Comparison of ENCODE assay signal across 12 cellular contexts in the genomic region with DNA sequence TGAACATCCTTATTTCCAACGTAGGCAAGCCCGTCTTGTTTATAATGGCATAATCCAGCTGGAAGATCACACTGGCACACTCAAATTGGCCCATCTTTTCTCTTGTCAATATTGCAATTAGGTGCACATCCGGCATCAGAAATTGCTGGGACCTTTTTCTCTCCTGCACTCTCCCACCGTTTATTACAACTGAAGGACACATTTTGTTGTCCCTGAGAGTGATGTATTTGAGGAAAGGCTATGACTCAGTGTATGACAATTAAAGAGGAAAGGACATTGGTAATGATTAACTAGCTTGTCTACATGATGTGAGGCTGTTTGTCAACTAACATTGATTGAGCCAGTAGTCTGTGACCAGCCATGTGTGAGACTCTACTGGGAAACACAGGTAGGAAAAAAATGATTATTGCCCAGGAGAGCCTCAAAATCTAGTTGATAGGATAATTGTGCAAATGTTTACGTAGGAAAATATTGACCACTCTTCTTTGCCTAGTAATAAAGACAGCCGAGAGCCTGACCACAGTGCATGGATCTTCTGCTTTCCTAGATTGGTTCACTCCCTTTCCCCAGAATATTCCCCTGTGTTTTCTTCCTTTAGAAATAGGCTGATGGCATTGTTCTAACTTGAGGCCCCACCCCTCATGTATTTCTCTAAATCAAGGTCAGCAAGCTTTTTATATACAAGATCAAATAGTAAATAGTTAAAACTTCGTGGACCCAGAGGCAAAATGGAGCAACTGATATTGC.
DNase-seq lines count a peak whose midpoint lies in the region; FAIRE-seq and TF ChIP-seq lines count a peak whose summit lies in the region.
"Had no signal": no experiment of that assay in that cellular context is flagged by ENCODE, and none has a peak within 500 bp of the region (broad histone marks: within the 10 kb centered on the region; RNA-seq: fewer than 3 reads in every experiment).

No MANE protein-coding gene starts in this region.

- no peak overlapping the region for H3K14ac ChIP-seq in H1 (ENCODE audit: insufficient read length)

- no peaks in the 10 kb centered on the region for H3K9me3 ChIP-seq in H1 (ENCODE audit: insufficient read depth in 2 of 2, low read depth in 1 of 2, low read length in 1 of 2)
- H3K9me3 ChIP-seq in mucosa of stomach (ENCODE audit: control insufficient read depth, low read length), result no peaks in the 10 kb centered on the region

- H3K4me3 ChIP-seq in ACC112 (ENCODE audit: low read depth, low read length) (peak overlapping the region; percentile 62; the same call in 1 of the 2 replicates), H1 (ENCODE audit: extremely low read depth in 1 of 4, insufficient read depth in 2 of 4, low read depth in 3 of 4, low read length in 4 of 4) (peak overlapping the region; percentile 18 to 56 (median 47); a peak in 5 of 8 replicates), mucosa of stomach (ENCODE audit: low read length) (peak overlapping the region; percentile 27)

- DNase-seq in NCI-H1092 treated with DMSO at 0.1 percent for 48 hours (lab: John Stamatoyannopoulos, UW) (peak; percentile 69), H1 (ENCODE audit: low read depth in 1 of 2, low spot score in 2 of 2) (no peak), GF-D8 (lab: John Stamatoyannopoulos, UW) (no peak), NCI-H1694 (lab: John Stamatoyannopoulos, UW) (no peak), NAMALWA (ENCODE audit: low spot score) (no peak)
- DNase-seq in activated T-helper 2 cell treated with anti-CD3 and anti-CD28 coated beads, Interferon-gamma antibody, Interleukin-2, Interleukin-4, amounts not matched to agents 10 μg/mL and 5 μg/mL and 100 μg/mL, durations not matched to agents 14 hours and 24 hours and 36 hours (ENCODE audit: low spot score), result no peak
- DNase-seq: activated T-cell treated with anti-CD3 and anti-CD28 coated beads, Interleukin-2, amount 50 U/mL, for 1 hour; WERI-Rb-1 had no signal

- no peak overlapping the region for H4K5ac ChIP-seq in H1 (ENCODE audit: insufficient read length, low read depth, low read length)

- H4K91ac ChIP-seq in H1 (replicated peaks; ENCODE audit: insufficient read length, low read length), result no peak overlapping the region

- H3K4me2 ChIP-seq in H1 (ENCODE audit: insufficient read depth in 1 of 2, low read depth in 2 of 2, low read length in 2 of 2), result peak overlapping the region; percentile 67 to 71

- TF ChIP-seq EP300 in H1 (IDR thresholded peaks at IDR 0.05; ENCODE audit: borderline replicate concordance in 1 of 2, low read depth in 2 of 2, low read length in 2 of 2), result no peak

- TF ChIP-seq CTCF in H1 (IDR thresholded peaks at IDR 0.05; ENCODE audit: control extremely low read depth in 1 of 3, insufficient read depth in 1 of 3, low read depth in 1 of 3, low read length in 3 of 3), result no peak

- no peak overlapping the region for H3K9ac ChIP-seq in H1 (replicated peaks in 1 of 4; ENCODE audit: extremely low read depth in 1 of 4, low read depth in 3 of 4, low read length in 3 of 4)
- peak overlapping the region; percentile 32 for H3K9ac ChIP-seq in mucosa of stomach (ENCODE audit: low read length)

- peaks cover 6% of the 10 kb centered on the region; the same call in 1 of the 2 replicates for H3K23me2 ChIP-seq in H1 (ENCODE audit: low read depth, low read length)

- peak overlapping the region; percentile 44 for H2AFZ ChIP-seq in ACC112 (ENCODE audit: low read length, unreplicated experiment)
- H2AFZ ChIP-seq in H1 (ENCODE audit: low read length), result peak overlapping the region; percentile 83

- H2BK120ac ChIP-seq in H1 (replicated peaks; ENCODE audit: low read depth, low read length), result no peak overlapping the region

- no peak overlapping the region for H3K4ac ChIP-seq in H1 (replicated peaks; ENCODE audit: insufficient read length, low read depth, low read length)

- WGBS in H1 (ENCODE audit: extremely low coverage in 1 of 2, insufficient coverage in 1 of 2, insufficient read length in 1 of 2, insufficient replicate concordance in 2 of 2, low coverage in 1 of 2, low lambda C conversion rate in 2 of 2, missing lambda C conversion rate in 1 of 2), 2 experiments, result 88% methylated on average over 7 of the region's 7 CpGs; no CpG with 5 or more reads in 1 of the 2 experiments

- H2AK5ac ChIP-seq in H1 (ENCODE audit: low read depth, low read length), result no peak overlapping the region

- no peaks in the 10 kb centered on the region for H3K36me3 Mint-ChIP-seq in activated T-helper 2 cell treated with anti-CD3 and anti-CD28 coated beads, Interferon-gamma antibody, Interleukin-2, Interleukin-4, amounts not matched to agents 10 μg/mL and 5 μg/mL and 100 μg/mL, durations not matched to agents 14 hours and 24 hours and 36 hours (ENCODE audit: low read depth)

- H3K4me3 Mint-ChIP-seq in activated T-helper 2 cell treated with anti-CD3 and anti-CD28 coated beads, Interferon-gamma antibody, Interleukin-2, Interleukin-4, amounts not matched to agents 10 μg/mL and 5 μg/mL and 100 μg/mL, durations not matched to agents 14 hours and 24 hours and 36 hours (ENCODE audit: low read depth), result no peak overlapping the region

- no peaks in the 10 kb centered on the region for H3K36me3 ChIP-seq in ACC112 (ENCODE audit: insufficient read depth, low read length)
- no peaks in the 10 kb centered on the region for H3K36me3 ChIP-seq in H1 (ENCODE audit: control insufficient read depth in 2 of 4, insufficient read depth in 4 of 4, low read length in 3 of 4)
- no peaks in the 10 kb centered on the region for H3K36me3 ChIP-seq in mucosa of stomach (ENCODE audit: control insufficient read depth, insufficient read depth, low read length)
- H3K36me3 ChIP-seq: brain microvascular endothelial cell, WERI-Rb-1 had no signal

- no peak overlapping the region for H3K23ac ChIP-seq in H1 (ENCODE audit: insufficient read length)

- TF ChIP-seq POLR2A in H1 (IDR thresholded peaks at IDR 0.05; ENCODE audit: control extremely low read depth in 1 of 2, low read depth in 2 of 2, low read length in 2 of 2), result no peak

- H3K27me3 Mint-ChIP-seq in activated T-helper 2 cell treated with anti-CD3 and anti-CD28 coated beads, Interferon-gamma antibody, Interleukin-2, Interleukin-4, amounts not matched to agents 10 μg/mL and 5 μg/mL and 100 μg/mL, durations not matched to agents 14 hours and 24 hours and 36 hours (ENCODE audit: low read depth), result peaks cover 4% of the 10 kb centered on the region

- no peaks in the 10 kb centered on the region for H3K79me1 ChIP-seq in H1 (ENCODE audit: low read depth, low read length)

- no peak for FAIRE-seq in H1 (lab: Jason Lieb, UNC)

- H2BK12ac ChIP-seq in H1 (ENCODE audit: low read depth, low read length), result no peak overlapping the region

- H3K27ac ChIP-seq in ACC112 (ENCODE audit: low read depth, low read length), result no peak overlapping the region
- H3K27ac ChIP-seq in H1 (ENCODE audit: low read depth, low read length), result no peak overlapping the region
- H3K27ac ChIP-seq: brain microvascular endothelial cell, epithelial cell of prostate, WERI-Rb-1 had no signal

- H2BK20ac ChIP-seq in H1 (ENCODE audit: low read length), result no peak overlapping the region

- TF ChIP-seq RAD21 in H1 (IDR thresholded peaks at IDR 0.05 in 1 of 2, conservative IDR thresholded peaks at IDR 0.05 in 1 of 2; ENCODE audit: low read depth in 2 of 2, low read length in 2 of 2), result no peak

- no peak overlapping the region for H4K8ac ChIP-seq in H1 (ENCODE audit: extremely low read depth, insufficient read depth, low read length)

- intact Hi-C loops in activated T-helper 2 cell treated with anti-CD3 and anti-CD28 coated beads, Interferon-gamma antibody, Interleukin-2, Interleukin-4, amounts not matched to agents 10 μg/mL and 5 μg/mL and 100 μg/mL, durations not matched to agents 14 hours and 24 hours and 36 hours (cut with micrococcal nuclease), result no loop called here

- H2BK5ac ChIP-seq in H1 (ENCODE audit: low read depth, low read length), result no peak overlapping the region

- CTCF ChIA-PET in H1 (lab: Charles Lee; ENCODE audit: partially characterized antibody), result no interaction called here

- POLR2A ChIA-PET in H1 (lab: Charles Lee; ENCODE audit: partially characterized antibody), result no interaction called here

- H3K4me1 Mint-ChIP-seq in activated T-helper 2 cell treated with anti-CD3 and anti-CD28 coated beads, Interferon-gamma antibody, Interleukin-2, Interleukin-4, amounts not matched to agents 10 μg/mL and 5 μg/mL and 100 μg/mL, durations not matched to agents 14 hours and 24 hours and 36 hours (ENCODE audit: low read depth), result no peaks in the 10 kb centered on the region

- H3K56ac ChIP-seq in H1 (replicated peaks; ENCODE audit: insufficient read length, low read depth, low read length), result no peak overlapping the region

- H3K4me1 ChIP-seq in ACC112 (ENCODE audit: control insufficient read depth, insufficient read depth, low read length, unreplicated experiment) (peaks cover 4% of the 10 kb centered on the region), H1 (replicated peaks in 1 of 4; ENCODE audit: control insufficient read depth in 3 of 4, insufficient read depth in 4 of 4, low read length in 3 of 4) (peaks cover 0 to 4% (median under 1%) of the 10 kb centered on the region in 4 experiments; a peak in 4 of 7 replicates), mucosa of stomach (ENCODE audit: control insufficient read depth, insufficient read depth, low read length) (peaks cover 11% of the 10 kb centered on the region)

- H3K27me3 ChIP-seq in ACC112 (ENCODE audit: insufficient read depth, low read length) (peaks cover 31% of the 10 kb centered on the region), H1 (replicated peaks in 1 of 4; ENCODE audit: control insufficient read depth in 3 of 4, extremely low read depth in 1 of 4, insufficient read depth in 3 of 4, low read length in 3 of 4) (peaks cover 5 to 20% (median 14%) of the 10 kb centered on the region in 4 experiments; a peak in 6 of 7 replicates), mucosa of stomach (ENCODE audit: control insufficient read depth, insufficient read depth, low read length) (peaks cover 6% of the 10 kb centered on the region)
- H3K27me3 ChIP-seq: brain microvascular endothelial cell had no signal

- H3K79me2 ChIP-seq in ACC112 (ENCODE audit: control insufficient read depth, insufficient read depth, low read length, unreplicated experiment), result no peaks in the 10 kb centered on the region
- no peaks in the 10 kb centered on the region for H3K79me2 ChIP-seq in H1 (ENCODE audit: control insufficient read depth in 1 of 2, insufficient read depth in 2 of 2, low read length in 2 of 2)

- H3K27ac Mint-ChIP-seq in activated T-helper 2 cell treated with anti-CD3 and anti-CD28 coated beads, Interferon-gamma antibody, Interleukin-2, Interleukin-4, amounts not matched to agents 10 μg/mL and 5 μg/mL and 100 μg/mL, durations not matched to agents 14 hours and 24 hours and 36 hours, result no peak overlapping the region

- H3K18ac ChIP-seq in H1 (ENCODE audit: extremely low read depth, low read length), result no peak overlapping the region

- H2BK15ac ChIP-seq in H1 (ENCODE audit: low read length), result no peak overlapping the region

- no peaks in the 10 kb centered on the region for H3K9me3 Mint-ChIP-seq in activated T-helper 2 cell treated with anti-CD3 and anti-CD28 coated beads, Interferon-gamma antibody, Interleukin-2, Interleukin-4, amounts not matched to agents 10 μg/mL and 5 μg/mL and 100 μg/mL, durations not matched to agents 14 hours and 24 hours and 36 hours

- no peaks in the 10 kb centered on the region for H4K20me1 ChIP-seq in H1 (replicated peaks in 1 of 2; ENCODE audit: control insufficient read depth in 1 of 2, insufficient read depth in 2 of 2, low read length in 2 of 2)
